Comparison of ENCODE assay signal across 8 cellular contexts in the genomic region with DNA sequence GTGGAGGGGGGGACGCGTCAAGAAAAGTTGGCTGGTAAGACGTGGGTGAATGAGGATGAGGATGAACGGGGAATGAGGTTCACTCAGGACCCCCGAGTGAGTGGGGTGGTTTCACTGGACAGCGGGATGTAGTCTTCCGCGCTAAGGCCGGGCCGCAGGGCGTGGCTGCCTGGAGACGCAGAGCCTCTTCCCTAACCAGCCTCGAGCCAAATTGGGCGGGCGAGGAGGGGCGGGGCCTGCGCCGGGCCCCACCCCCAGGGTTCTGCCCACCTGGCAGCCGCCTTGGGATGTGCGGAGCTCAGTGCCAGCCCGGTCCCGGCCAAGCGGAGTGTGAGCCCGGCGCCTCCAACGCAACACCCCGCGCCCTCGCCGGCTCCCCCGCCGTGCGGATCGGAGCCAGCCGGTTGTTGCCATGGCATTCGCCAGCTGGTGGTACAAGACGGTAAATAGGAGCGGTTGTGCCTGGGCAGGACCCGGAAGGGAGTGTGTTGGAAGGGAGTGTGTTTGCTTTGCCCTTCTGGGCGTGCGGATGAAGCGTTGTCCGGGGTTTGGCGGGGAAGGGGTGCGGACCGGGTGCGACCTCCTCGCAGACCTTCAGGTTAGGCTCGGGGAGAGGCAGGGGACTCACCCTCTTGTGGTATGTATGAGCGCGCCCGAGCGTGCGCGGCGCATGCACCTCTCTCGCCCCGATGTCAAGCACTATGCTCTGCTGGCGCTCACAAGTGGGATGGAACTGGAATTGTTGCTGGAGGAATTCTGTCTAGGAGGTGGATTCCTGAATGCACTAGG. TPM values are rescaled to one million over a fixed set of nuclear protein-coding genes. Genes with fewer than 3 reads are reported as not detected.
A peak's percentile ranks its signal among the peaks of the same experiment; 100 is the strongest.
DNase-seq lines count a peak whose midpoint lies in the region; ATAC-seq and TF ChIP-seq lines count a peak whose summit lies in the region.

No MANE protein-coding gene starts in this region.

- intact Hi-C loops in breast epithelium (cut with DNase I; ENCODE audit: low total_unique reads): no loop called here

- peak overlapping the region; percentile 69 to 97 (median 95) for H3K4me3 ChIP-seq in breast epithelium
- peak overlapping the region; percentile 92 for H3K4me3 ChIP-seq in smooth muscle cell

- H3K9ac ChIP-seq in smooth muscle cell (ENCODE audit: low read depth): peak overlapping the region; percentile 71

- TF ChIP-seq POLR2A in breast epithelium (IDR thresholded peaks at IDR 0.05): peak; percentile 65

- TF ChIP-seq CTCF in VCaP (conservative IDR thresholded peaks at IDR 0.05) (no peak), breast epithelium (IDR thresholded peaks at IDR 0.05) (no peak), smooth muscle cell (IDR thresholded peaks at IDR 0.05; ENCODE audit: borderline replicate concordance, insufficient read depth, poor library complexity, severe bottlenecking) (no peak)

- peaks cover 9% of the 10 kb centered on the region for H3F3A ChIP-seq in smooth muscle cell (ENCODE audit: low read depth)

- H4K20me1 ChIP-seq in smooth muscle cell (ENCODE audit: low read depth): peaks cover 45% of the 10 kb centered on the region

- H3K9me3 ChIP-seq in breast epithelium (no peaks in the 10 kb centered on the region), smooth muscle cell (replicated peaks; ENCODE audit: low read depth) (no peaks in the 10 kb centered on the region)

- H3K27me3 ChIP-seq in breast epithelium (no peaks in the 10 kb centered on the region), smooth muscle cell (ENCODE audit: low read depth) (no peaks in the 10 kb centered on the region)

- H3K36me3 ChIP-seq in breast epithelium (no peaks in the 10 kb centered on the region), smooth muscle cell (ENCODE audit: low read depth) (no peaks in the 10 kb centered on the region)

- H3K27ac ChIP-seq in VCaP: peak overlapping the region; percentile 93
- peak overlapping the region; percentile 95 to 100 for H3K27ac ChIP-seq in breast epithelium
- H3K27ac ChIP-seq in smooth muscle cell (ENCODE audit: low read depth): peak overlapping the region; percentile 84

- H3K4me1 ChIP-seq in breast epithelium (peaks cover 0 to 12% of the 10 kb centered on the region in 2 donors), smooth muscle cell (ENCODE audit: low read depth) (peaks cover 6% of the 10 kb centered on the region)

- H3K79me2 ChIP-seq in smooth muscle cell (ENCODE audit: low read depth): peaks cover 43% of the 10 kb centered on the region

- ATAC-seq in HG02943 (IDR thresholded peaks at IDR 0.05; ENCODE audit: low read depth, unreplicated experiment): peak; percentile 73

- H3K4me2 ChIP-seq in smooth muscle cell: peak overlapping the region; percentile 96

- under 1% methylated on average over 57 of the region's 59 CpGs for WGBS in smooth muscle cell (ENCODE audit: low lambda C conversion rate)

- peak overlapping the region; percentile 88 for H2AFZ ChIP-seq in smooth muscle cell (ENCODE audit: low read depth)

- peak; percentile 82 for DNase-seq in NK-92 treated with Interleukin-12 subunit alpha and Interleukin-12 subunit beta, amount 100 ng/mL, for 24 hours (lab: John Stamatoyannopoulos, UW)
- no peak for DNase-seq in NK-92 (lab: John Stamatoyannopoulos, UW; ENCODE audit: unreplicated experiment)
- DNase-seq in NCI-H187 treated with DMSO at 0.1 percent for 48 hours (lab: John Stamatoyannopoulos, UW): peak; percentile 26
- peak; percentile 91 for DNase-seq in breast epithelium (ENCODE audit: low spot score in 2 of 2)
- peak; percentile 91 for DNase-seq in iPS-NIHi7 (ENCODE audit: extremely low spot score)
- peak; percentile 55 for DNase-seq in smooth muscle cell (lab: John Stamatoyannopoulos, UW; ENCODE audit: unreplicated experiment)

RNA-seq across cellular contexts. Expression of a gene that starts 0.7 kb away (rescaled TPM):
- total RNA-seq in breast epithelium (100 to 1,000 TPM; 221 to 400 (median 287) TPM), smooth muscle cell (182 and 189 TPM in 2 replicates)
- polyA plus RNA-seq in smooth muscle cell: 76.2 and 124 TPM in 2 replicates
